Comparison of ENCODE assay signal across 1 cellular context in genomic region chr12:116559330-116560080, GRCh38.
TF ChIP-seq lines count a peak whose summit lies in the region.

Gene MAP1LC3B2 (plus strand): TSS chr12:116559381. CDS start chr12:116575943, 16,562 bp downstream.

TF ChIP-seq in GM12878, 131 proteins besides CTCF, POLR2A, EP300 and RAD21 (continued from another document and continues in another):
- TF ChIP-seq NKRF (conservative IDR thresholded peaks at IDR 0.05) (no peak), POLR2AphosphoS5 (IDR thresholded peaks at IDR 0.05; ENCODE audit: low read length) (no peak; the same call in 1 of the 2 replicates), ZBED1 (IDR thresholded peaks at IDR 0.05; ENCODE audit: borderline replicate concordance) (peak; percentile 96; the same call in 1 of the 2 replicates), TBL1XR1 (IDR thresholded peaks at IDR 0.05; ENCODE audit: low read depth, low read length) (peak; percentile 98), HCFC1 (IDR thresholded peaks at IDR 0.05; ENCODE audit: low read length) (no peak), CBX3 (IDR thresholded peaks at IDR 0.05; ENCODE audit: borderline replicate concordance, low read depth) (no peak), RFX5 (IDR thresholded peaks at IDR 0.05; ENCODE audit: low read depth, low read length) (no peak), MEF2B (IDR thresholded peaks at IDR 0.05; ENCODE audit: partially characterized antibody, poor library complexity, severe bottlenecking) (peak; percentile 94), CBFB (IDR thresholded peaks at IDR 0.05; ENCODE audit: low read depth) (peak; percentile 98), SKIL (IDR thresholded peaks at IDR 0.05; ENCODE audit: low read depth, poor library complexity, severe bottlenecking) (peak; percentile 97), RB1 (IDR thresholded peaks at IDR 0.05; ENCODE audit: borderline replicate concordance) (no peak), BACH1 (IDR thresholded peaks at IDR 0.05; ENCODE audit: borderline replicate concordance) (peak; percentile 99), SMARCA5 (IDR thresholded peaks at IDR 0.05) (no peak), STAT1 (conservative IDR thresholded peaks at IDR 0.05) (0 out of 2 replicates have a peak, but pooled peaks have one; percentile 68), SMAD1 (IDR thresholded peaks at IDR 0.05; ENCODE audit: low read depth, partially characterized antibody) (peak; percentile 47), MXI1 (IDR thresholded peaks at IDR 0.05; ENCODE audit: low read depth, low read length) (peak; percentile 80), CREB1 (IDR thresholded peaks at IDR 0.05; ENCODE audit: low read depth) (0 out of 2 replicates have a peak, but pooled peaks have one; percentile 77), BMI1 (IDR thresholded peaks at IDR 0.05; ENCODE audit: borderline replicate concordance) (peak; percentile 73), EED (IDR thresholded peaks at IDR 0.05; ENCODE audit: low read depth) (peak; percentile 97), ZNF207 (IDR thresholded peaks at IDR 0.05; ENCODE audit: borderline replicate concordance) (peak; percentile 96), WRNIP1 (IDR thresholded peaks at IDR 0.05; ENCODE audit: borderline replicate concordance, low read depth, low read length) (peak; percentile 71; the same call in 1 of the 2 replicates), ASH2L (IDR thresholded peaks at IDR 0.05; ENCODE audit: borderline replicate concordance, low read depth) (peak; percentile 99; the same call in 1 of the 2 replicates), SRF (IDR thresholded peaks at IDR 0.05; ENCODE audit: low read depth in 2 of 2, low read length in 2 of 2) (peak in 1 of 2 experiments; percentile 49; a peak in 1 of 4 replicates), TAF1 (IDR thresholded peaks at IDR 0.05; ENCODE audit: borderline replicate concordance, low read depth, low read length) (peak; percentile 12; the same call in 1 of the 2 replicates), DPF2 (IDR thresholded peaks at IDR 0.05) (peak; percentile 79), SIX5 (IDR thresholded peaks at IDR 0.05; ENCODE audit: low read depth, low read length, severe bottlenecking) (no peak), POU2F2 (IDR thresholded peaks at IDR 0.05; ENCODE audit: borderline replicate concordance, low read depth, low read length) (peak; percentile 77; the same call in 2 of the 3 replicates), CBX5 (IDR thresholded peaks at IDR 0.05; ENCODE audit: low read depth) (peak; percentile 95), ZNF592 (IDR thresholded peaks at IDR 0.05) (no peak), ESRRA (IDR thresholded peaks at IDR 0.05; ENCODE audit: low read length) (no peak), RELA (IDR thresholded peaks at IDR 0.05; ENCODE audit: borderline replicate concordance, partially characterized antibody) (peak; percentile 71), ATF3 (IDR thresholded peaks at IDR 0.05; ENCODE audit: borderline replicate concordance, extremely low read depth, low read depth, low read length) (no peak), HDAC2 (IDR thresholded peaks at IDR 0.05) (0 out of 2 replicates have a peak, but pooled peaks have one; percentile 31), ZNF274 (IDR thresholded peaks at IDR 0.05; ENCODE audit: insufficient read depth, insufficient read length) (no peak), NR2F1 (conservative IDR thresholded peaks at IDR 0.05) (peak; percentile 93), POLR2AphosphoS2 (IDR thresholded peaks at IDR 0.05; ENCODE audit: low read depth, low read length) (no peak), CHD4 (IDR thresholded peaks at IDR 0.05) (no peak), IKZF1 (conservative IDR thresholded peaks at IDR 0.05) (peak; percentile 83), IKZF2 (IDR thresholded peaks at IDR 0.05) (peak; percentile 91 to 95), TCF7 (IDR thresholded peaks at IDR 0.05; ENCODE audit: borderline replicate concordance) (peak; percentile 56), RELB (IDR thresholded peaks at IDR 0.05; ENCODE audit: low read depth) (peak; percentile 91), GATAD2B (conservative IDR thresholded peaks at IDR 0.05; ENCODE audit: low read depth) (peak; percentile 92), SUPT20H (IDR thresholded peaks at IDR 0.05; ENCODE audit: borderline replicate concordance, control insufficient read depth, low read depth, low read length) (no peak), FOXM1 (IDR thresholded peaks at IDR 0.05; ENCODE audit: low read depth, low read length) (peak; percentile 100), STAT3 (IDR thresholded peaks at IDR 0.05; ENCODE audit: low read depth, low read length) (peak; percentile 98), SPI1 (IDR thresholded peaks at IDR 0.05; ENCODE audit: borderline replicate concordance, insufficient read depth, low read depth, low read length) (peak; percentile 94)
- TF ChIP-seq, protein P1, sequence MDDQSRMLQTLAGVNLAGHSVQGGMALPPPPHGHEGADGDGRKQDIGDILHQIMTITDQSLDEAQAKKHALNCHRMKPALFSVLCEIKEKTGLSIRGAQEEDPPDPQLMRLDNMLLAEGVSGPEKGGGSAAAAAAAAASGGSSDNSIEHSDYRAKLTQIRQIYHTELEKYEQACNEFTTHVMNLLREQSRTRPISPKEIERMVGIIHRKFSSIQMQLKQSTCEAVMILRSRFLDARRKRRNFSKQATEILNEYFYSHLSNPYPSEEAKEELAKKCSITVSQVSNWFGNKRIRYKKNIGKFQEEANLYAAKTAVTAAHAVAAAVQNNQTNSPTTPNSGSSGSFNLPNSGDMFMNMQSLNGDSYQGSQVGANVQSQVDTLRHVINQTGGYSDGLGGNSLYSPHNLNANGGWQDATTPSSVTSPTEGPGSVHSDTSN (IDR thresholded peaks at IDR 0.05; ENCODE audit: insufficient replicate concordance, low read depth, low read length), result peak; percentile 80
- TF ChIP-seq, protein P2, sequence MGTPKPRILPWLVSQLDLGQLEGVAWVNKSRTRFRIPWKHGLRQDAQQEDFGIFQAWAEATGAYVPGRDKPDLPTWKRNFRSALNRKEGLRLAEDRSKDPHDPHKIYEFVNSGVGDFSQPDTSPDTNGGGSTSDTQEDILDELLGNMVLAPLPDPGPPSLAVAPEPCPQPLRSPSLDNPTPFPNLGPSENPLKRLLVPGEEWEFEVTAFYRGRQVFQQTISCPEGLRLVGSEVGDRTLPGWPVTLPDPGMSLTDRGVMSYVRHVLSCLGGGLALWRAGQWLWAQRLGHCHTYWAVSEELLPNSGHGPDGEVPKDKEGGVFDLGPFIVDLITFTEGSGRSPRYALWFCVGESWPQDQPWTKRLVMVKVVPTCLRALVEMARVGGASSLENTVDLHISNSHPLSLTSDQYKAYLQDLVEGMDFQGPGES (IDR thresholded peaks at IDR 0.05), result no peak
- TF ChIP-seq, protein P3, sequence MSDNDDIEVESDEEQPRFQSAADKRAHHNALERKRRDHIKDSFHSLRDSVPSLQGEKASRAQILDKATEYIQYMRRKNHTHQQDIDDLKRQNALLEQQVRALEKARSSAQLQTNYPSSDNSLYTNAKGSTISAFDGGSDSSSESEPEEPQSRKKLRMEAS (IDR thresholded peaks at IDR 0.05; ENCODE audit: low read depth, low read length), result peak; percentile 60
- TF ChIP-seq, protein P4, sequence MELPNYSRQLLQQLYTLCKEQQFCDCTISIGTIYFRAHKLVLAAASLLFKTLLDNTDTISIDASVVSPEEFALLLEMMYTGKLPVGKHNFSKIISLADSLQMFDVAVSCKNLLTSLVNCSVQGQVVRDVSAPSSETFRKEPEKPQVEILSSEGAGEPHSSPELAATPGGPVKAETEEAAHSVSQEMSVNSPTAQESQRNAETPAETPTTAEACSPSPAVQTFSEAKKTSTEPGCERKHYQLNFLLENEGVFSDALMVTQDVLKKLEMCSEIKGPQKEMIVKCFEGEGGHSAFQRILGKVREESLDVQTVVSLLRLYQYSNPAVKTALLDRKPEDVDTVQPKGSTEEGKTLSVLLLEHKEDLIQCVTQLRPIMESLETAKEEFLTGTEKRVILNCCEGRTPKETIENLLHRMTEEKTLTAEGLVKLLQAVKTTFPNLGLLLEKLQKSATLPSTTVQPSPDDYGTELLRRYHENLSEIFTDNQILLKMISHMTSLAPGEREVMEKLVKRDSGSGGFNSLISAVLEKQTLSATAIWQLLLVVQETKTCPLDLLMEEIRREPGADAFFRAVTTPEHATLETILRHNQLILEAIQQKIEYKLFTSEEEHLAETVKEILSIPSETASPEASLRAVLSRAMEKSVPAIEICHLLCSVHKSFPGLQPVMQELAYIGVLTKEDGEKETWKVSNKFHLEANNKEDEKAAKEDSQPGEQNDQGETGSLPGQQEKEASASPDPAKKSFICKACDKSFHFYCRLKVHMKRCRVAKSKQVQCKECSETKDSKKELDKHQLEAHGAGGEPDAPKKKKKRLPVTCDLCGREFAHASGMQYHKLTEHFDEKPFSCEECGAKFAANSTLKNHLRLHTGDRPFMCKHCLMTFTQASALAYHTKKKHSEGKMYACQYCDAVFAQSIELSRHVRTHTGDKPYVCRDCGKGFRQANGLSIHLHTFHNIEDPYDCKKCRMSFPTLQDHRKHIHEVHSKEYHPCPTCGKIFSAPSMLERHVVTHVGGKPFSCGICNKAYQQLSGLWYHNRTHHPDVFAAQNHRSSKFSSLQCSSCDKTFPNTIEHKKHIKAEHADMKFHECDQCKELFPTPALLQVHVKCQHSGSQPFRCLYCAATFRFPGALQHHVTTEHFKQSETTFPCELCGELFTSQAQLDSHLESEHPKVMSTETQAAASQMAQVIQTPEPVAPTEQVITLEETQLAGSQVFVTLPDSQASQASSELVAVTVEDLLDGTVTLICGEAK (IDR thresholded peaks at IDR 0.05; ENCODE audit: borderline replicate concordance), result no peak
